ENCODE assay signal across 18 cellular contexts in genomic region chr20:25338112-25339023, GRCh38. TPM values are rescaled to one million over a fixed set of nuclear protein-coding genes. Genes with fewer than 3 reads are reported as not detected.
DNase-seq lines count a peak whose midpoint lies in the region; ATAC-seq, FAIRE-seq and TF ChIP-seq lines count a peak whose summit lies in the region.
"Had no signal": no experiment of that assay in that cellular context is flagged by ENCODE, and none has a peak within 500 bp of the region (broad histone marks: within the 10 kb centered on the region; RNA-seq: fewer than 3 reads in every experiment).

No MANE protein-coding gene starts in this region.

- H3K27me3 Mint-ChIP-seq in Caco-2 (ENCODE audit: insufficient read depth, unreplicated experiment), result no peaks in the 10 kb centered on the region
- H3K27me3 Mint-ChIP-seq: stimulated activated naive CD8-positive, alpha-beta T cell treated with anti-CD3 and anti-CD28 coated beads, Interleukin-15, amount 100 ng/mL, for 72 hours had no signal

- no peak overlapping the region for H3K4me3 ChIP-seq in Caco-2 (ENCODE audit: low read depth, low read length)
- peak overlapping the region in 2 of 4 donors; percentile 16 to 22 for H3K4me3 ChIP-seq in pancreas
- H3K4me3 ChIP-seq in MM.1S (ENCODE audit: low read length), result no peak overlapping the region
- H3K4me3 ChIP-seq in transverse colon, result no peak overlapping the region
- H3K4me3 ChIP-seq: left ventricle myocardium inferior had no signal

- H3K36me3 ChIP-seq in Caco-2 (ENCODE audit: control insufficient read depth, insufficient read depth, low read length) (no peaks in the 10 kb centered on the region), pancreas (no peaks in the 10 kb centered on the region), MM.1S (replicated peaks; ENCODE audit: insufficient read depth, low read length) (peaks cover 4% of the 10 kb centered on the region; the same call in 1 of the 2 replicates), transverse colon (no peaks in the 10 kb centered on the region)
- H3K36me3 ChIP-seq: WERI-Rb-1 had no signal

- H3K79me2 ChIP-seq in MM.1S (ENCODE audit: low read length), result peaks cover 73% of the 10 kb centered on the region

- TF ChIP-seq EP300 in transverse colon (IDR thresholded peaks at IDR 0.05; ENCODE audit: low read depth), result no peak

- in situ Hi-C loops in transverse colon (cut with MboI; ENCODE audit: low pct_ligation_motif_present in 1 of 4, low pct_unique_long_range_greater_than_20kb in 1 of 4, low sequenced_read_pairs in 3 of 4), result no loop called here

- peak; percentile 51 for ATAC-seq in esophagus mucosa
- ATAC-seq in pancreas, result peak; percentile 75 to 88 (median 78)
- no peak for ATAC-seq in GM18868 (IDR thresholded peaks at IDR 0.05; ENCODE audit: unreplicated experiment)
- ATAC-seq: stimulated activated naive CD8-positive, alpha-beta T cell treated with anti-CD3 and anti-CD28 coated beads, Interleukin-15, amount 100 ng/mL, for 72 hours had no signal

- intact Hi-C loops in Caco-2 (cut with micrococcal nuclease; ENCODE audit: unreplicated experiment), result loop anchor here (1.0 to 2.0 kb wide), 3 partner anchors 16 to 52 kb away; partner anchors contain the start of gene ABHD12
- intact Hi-C loops in pancreas (cut with DNase I), result loop anchor here in 2 of 3 donors (5.0 kb wide), 2 partner anchors 59 to 64 kb away; no protein-coding TSS in a partner anchor
- intact Hi-C loops in transverse colon (cut with DNase I; ENCODE audit: low total_unique reads), result no loop called here

- peak in 1 of 2 experiments; percentile 31 for TF ChIP-seq CTCF in Caco-2 (IDR thresholded peaks at IDR 0.05; ENCODE audit: insufficient read depth in 1 of 2, low read depth in 1 of 2, low read length in 1 of 2, severe bottlenecking in 1 of 2, unreplicated experiment in 1 of 2)
- no peak for TF ChIP-seq CTCF in pancreas (IDR thresholded peaks at IDR 0.05)
- TF ChIP-seq CTCF in MM.1S (IDR thresholded peaks at IDR 0.05; ENCODE audit: low read length), result no peak
- no peak for TF ChIP-seq CTCF in transverse colon (IDR thresholded peaks at IDR 0.05)

- no peaks in the 10 kb centered on the region for H3K27me3 ChIP-seq in Caco-2 (replicated peaks; ENCODE audit: control insufficient read depth, insufficient read depth, low read length)
- no peaks in the 10 kb centered on the region for H3K27me3 ChIP-seq in pancreas
- H3K27me3 ChIP-seq in MM.1S (replicated peaks; ENCODE audit: insufficient read depth, low read length), result no peaks in the 10 kb centered on the region
- H3K27me3 ChIP-seq in transverse colon, result no peaks in the 10 kb centered on the region

- H4K20me1 ChIP-seq in MM.1S (ENCODE audit: insufficient read depth, low read length), result 0 out of 2 replicates have a peak, but pooled peaks cover 3% of the 10 kb centered on the region

- CTCF ChIA-PET in Caco-2 (lab: Charles Lee), result interaction anchor here (4.8 kb wide), 1 partner anchor 59 kb away, joined by 70 read pairs; no protein-coding TSS in a partner anchor

- H2AFZ ChIP-seq in MM.1S (ENCODE audit: low read length), result no peak overlapping the region

- H3K27ac Mint-ChIP-seq in Caco-2 (ENCODE audit: unreplicated experiment), result peak overlapping the region; percentile 12
- H3K27ac Mint-ChIP-seq: activated T-helper 1 cell treated with anti-CD3 and anti-CD28 coated beads, Interleukin-12 subunit alpha, Interleukin-12 subunit beta, Interleukin-2, Interleukin-4 antibody, amounts not matched to agents 30 ng/mL and 10 ng/mL and 1 ng/mL, durations not matched to agents 14 hours and 24 hours and 36 hours had no signal

- DNase-seq in Caco-2 (peak in 1 of 2 experiments; percentile 39), NCI-H510A treated with DMSO at 0.1 percent for 48 hours (lab: John Stamatoyannopoulos, UW) (peak; percentile 58), pancreas (peak in 4 of 6 donors; percentile 45 to 70 (median 54)), MM.1S (no peak), transverse colon (no peak)
- DNase-seq in activated T-cell treated with anti-CD3 and anti-CD28 coated beads, Interleukin-2, amount 50 U/mL, for 48 hours, result no peak
- DNase-seq: Calu3; central memory CD4-positive, alpha-beta T cell; HCEC 1CT; left ventricle myocardium inferior; MV-4-11; NCI-H2029 treated with DMSO at 0.1 percent for 48 hours; NCI-H69; stimulated activated naive CD8-positive, alpha-beta T cell treated with anti-CD3 and anti-CD28 coated beads, Interleukin-15, amount 100 ng/mL, for 72 hours; WERI-Rb-1 had no signal

- H3F3A ChIP-seq in MM.1S (ENCODE audit: insufficient read depth, low read length), result peaks cover 23% of the 10 kb centered on the region

- H3K27ac ChIP-seq in pancreas, result peak overlapping the region; percentile 14 to 88 (median 64)
- no peak overlapping the region for H3K27ac ChIP-seq in MM.1S (ENCODE audit: low read length)
- no peak overlapping the region for H3K27ac ChIP-seq in transverse colon
- H3K27ac ChIP-seq: left ventricle myocardium inferior, WERI-Rb-1 had no signal

- no peak for FAIRE-seq in pancreas (lab: Jason Lieb, UNC)

- H3K4me3 Mint-ChIP-seq in Caco-2 (ENCODE audit: unreplicated experiment), result no peak overlapping the region
- H3K4me3 Mint-ChIP-seq: activated T-helper 1 cell treated with anti-CD3 and anti-CD28 coated beads, Interleukin-12 subunit alpha, Interleukin-12 subunit beta, Interleukin-2, Interleukin-4 antibody, amounts not matched to agents 30 ng/mL and 10 ng/mL and 1 ng/mL, durations not matched to agents 14 hours and 24 hours and 36 hours; stimulated activated naive CD8-positive, alpha-beta T cell treated with anti-CD3 and anti-CD28 coated beads, Interleukin-15, amount 100 ng/mL, for 72 hours had no signal

- BruUV-seq in Caco-2 (replicated peaks; lab: Mats Ljungman, UMichigan), result no TSS peak

- TF ChIP-seq POLR2A in transverse colon (IDR thresholded peaks at IDR 0.05), result no peak

- H3K9me2 ChIP-seq in MM.1S (replicated peaks; ENCODE audit: insufficient read depth, low read length), result no peaks in the 10 kb centered on the region

- 22 to 24% methylated on average over 11 of the region's 11 CpGs for WGBS in pancreas, 2 donors
- 76 to 86% methylated on average over 3 to 11 of the region's 11 CpGs for WGBS in transverse colon (ENCODE audit: low coverage in 1 of 2), 2 donors

- H3K4me1 Mint-ChIP-seq in Caco-2 (ENCODE audit: low read depth, unreplicated experiment), result peaks cover 30% of the 10 kb centered on the region

- H3K9me3 ChIP-seq in Caco-2 (no peaks in the 10 kb centered on the region), pancreas (no peaks in the 10 kb centered on the region), MM.1S (replicated peaks; ENCODE audit: insufficient read depth, low read length) (no peaks in the 10 kb centered on the region), transverse colon (no peaks in the 10 kb centered on the region)
- H3K9me3 ChIP-seq: left ventricle myocardium inferior had no signal

- H3K4me1 ChIP-seq in Caco-2 (peaks cover 38% of the 10 kb centered on the region), pancreas (peaks cover 41 to 44% (median 43%) of the 10 kb centered on the region in 3 donors), MM.1S (ENCODE audit: low read length) (peaks cover 29% of the 10 kb centered on the region), transverse colon (peaks cover 0 to 20% (median 9%) of the 10 kb centered on the region in 4 donors)
- H3K4me1 ChIP-seq: left ventricle myocardium inferior had no signal

- H3K36me3 Mint-ChIP-seq in Caco-2 (ENCODE audit: insufficient read depth, unreplicated experiment), result peaks cover 7% of the 10 kb centered on the region

- no peaks in the 10 kb centered on the region for H3K9me3 Mint-ChIP-seq in Caco-2 (ENCODE audit: unreplicated experiment)
- H3K9me3 Mint-ChIP-seq: stimulated activated naive CD8-positive, alpha-beta T cell treated with anti-CD3 and anti-CD28 coated beads, Interleukin-15, amount 100 ng/mL, for 72 hours had no signal

- no peak overlapping the region for H3K9ac ChIP-seq in MM.1S (ENCODE audit: low read length)

- H3K4me2 ChIP-seq in MM.1S (ENCODE audit: low read depth, low read length), result no peak overlapping the region

- POLR2A ChIA-PET in Caco-2 (lab: Charles Lee), result no interaction called here

RNA-seq across cellular contexts. Expression of gene ABHD12, which starts 52.3 kb away (rescaled TPM):
- 84.9 and 104 TPM in 2 replicates for total RNA-seq in Caco-2 (2022)
- total RNA-seq in esophagus mucosa, result 29.4 TPM
- total RNA-seq in pancreas, result 10 to 100 TPM; 44.4 to 73.0 (median 53.9) TPM
- polyA plus RNA-seq in pancreas, result 10 to 100 TPM; 55.9 to 64.3 TPM
- total RNA-seq in transverse colon, result 100 to 1,000 TPM in 1 of 4 donors, 10 to 100 TPM in 3; 67.3 to 103 (median 73.4) TPM

Comparison
In these comparisons a context has a peak if more than half of its experiments do, and no peak if none do; other contexts are left out.
1. DNase-seq: peak in NCI-H510A treated with DMSO at 0.1 percent for 48 hours (single experiment) and pancreas (4 of 6); none in activated T-cell treated with anti-CD3 and anti-CD28 coated beads, Interleukin-2, amount 50 U/mL, for 48 hours (0 of 2), MM.1S (single experiment) and transverse colon (single experiment).
2. H3K27ac ChIP-seq: peak in pancreas (4 of 4); none in MM.1S (single experiment) and transverse colon (0 of 4).